ENCODE assay signal across 12 cellular contexts in genomic region chr3:152245498-152246175, GRCh38. TPM values are rescaled to one million over a fixed set of nuclear protein-coding genes. Genes with fewer than 3 reads are reported as not detected.
DNase-seq lines count a peak whose midpoint lies in the region; ATAC-seq and TF ChIP-seq lines count a peak whose summit lies in the region.
"Had no signal": no experiment of that assay in that cellular context is flagged by ENCODE, and none has a peak within 500 bp of the region (broad histone marks: within the 10 kb centered on the region; RNA-seq: fewer than 3 reads in every experiment).

No MANE protein-coding gene starts in this region.

- H3K27me3 ChIP-seq in OCI-LY1 (ENCODE audit: insufficient read depth, low read length), result no peaks in the 10 kb centered on the region
- H3K27me3 ChIP-seq in mammary epithelial cell (ENCODE audit: insufficient read depth, low read length), result no peaks in the 10 kb centered on the region
- H3K27me3 ChIP-seq: foreskin keratinocyte had no signal

- in situ Hi-C loops in mammary epithelial cell (cut with MboI; ENCODE audit: low sequenced_read_pairs in 2 of 2), result no loop called here

- H4K20me1 ChIP-seq in OCI-LY1 (ENCODE audit: insufficient read depth, low read length), result no peaks in the 10 kb centered on the region
- H4K20me1 ChIP-seq in mammary epithelial cell (ENCODE audit: insufficient read depth, low read length), result no peaks in the 10 kb centered on the region

- POLR2A ChIA-PET in activated CD4-positive, alpha-beta T cell treated with anti-CD3 and anti-CD28 coated beads, Interleukin-2, amount 10 ng/mL, durations not matched to agents 7 days and 5 days (lab: Charles Lee), result interaction anchor here (1.2 kb wide), 1 partner anchor 23 kb away, joined by 11 read pairs; the partner anchor contains the start of gene MBNL1

- 93% methylated on average over 3 of the region's 3 CpGs for WGBS in mammary epithelial cell (ENCODE audit: low coverage, missing lambda C conversion rate)

- H3K36me3 ChIP-seq in OCI-LY1 (ENCODE audit: insufficient read depth, low read length), result no peaks in the 10 kb centered on the region
- no peaks in the 10 kb centered on the region for H3K36me3 ChIP-seq in mammary epithelial cell (ENCODE audit: insufficient read depth, low read length)

- peak overlapping the region; percentile 94 for H3K27ac Mint-ChIP-seq in activated CD4-positive, alpha-beta T cell treated with anti-CD3 and anti-CD28 coated beads, Interleukin-2, amount 10 ng/mL, durations not matched to agents 7 days and 5 days
- peak overlapping the region; percentile 86 for H3K27ac Mint-ChIP-seq in central memory CD8-positive, alpha-beta T cell (ENCODE audit: low read depth)
- peak overlapping the region; percentile 88 for H3K27ac Mint-ChIP-seq in stimulated activated naive CD8-positive, alpha-beta T cell treated with anti-CD3 and anti-CD28 coated beads, Interleukin-15, Interleukin-2, amounts not matched to agents 100 ng/mL and 50 ng/mL, for 24 hours
- no peak overlapping the region for H3K27ac Mint-ChIP-seq in glutamatergic neuron (ENCODE audit: unreplicated experiment)
- H3K27ac Mint-ChIP-seq: WTC11 had no signal

- H3K27ac ChIP-seq in OCI-LY1 (ENCODE audit: low read depth, low read length, poor library complexity, severe bottlenecking), result peak overlapping the region; percentile 86
- no peak overlapping the region for H3K27ac ChIP-seq in mammary epithelial cell (ENCODE audit: insufficient read depth, low read depth, low read length)
- H3K27ac ChIP-seq: foreskin keratinocyte had no signal

- no peaks in the 10 kb centered on the region for H3K9me3 Mint-ChIP-seq in activated CD4-positive, alpha-beta T cell treated with anti-CD3 and anti-CD28 coated beads, Interleukin-2, amount 10 ng/mL, durations not matched to agents 7 days and 5 days
- H3K9me3 Mint-ChIP-seq in central memory CD8-positive, alpha-beta T cell, result no peaks in the 10 kb centered on the region
- no peaks in the 10 kb centered on the region for H3K9me3 Mint-ChIP-seq in stimulated activated naive CD8-positive, alpha-beta T cell treated with anti-CD3 and anti-CD28 coated beads, Interleukin-15, Interleukin-2, amounts not matched to agents 100 ng/mL and 50 ng/mL, for 24 hours
- no peaks in the 10 kb centered on the region for H3K9me3 Mint-ChIP-seq in glutamatergic neuron (ENCODE audit: unreplicated experiment)
- H3K9me3 Mint-ChIP-seq: WTC11 had no signal

- no peak for ATAC-seq in central memory CD8-positive, alpha-beta T cell (replicated peaks; ENCODE audit: extremely low read depth, poor library complexity, severe bottlenecking)
- ATAC-seq: foreskin keratinocyte, WTC11 had no signal

- peak; percentile 49 for DNase-seq in activated CD4-positive, alpha-beta T cell treated with anti-CD3 and anti-CD28 coated beads, Interleukin-2, amount 10 ng/mL, durations not matched to agents 7 days and 5 days
- DNase-seq in activated CD4-positive, alpha-beta T cell treated with anti-CD3 and anti-CD28 coated beads, Interleukin-2, amount 50 U/mL, for 1 hour, result no peak
- DNase-seq in central memory CD8-positive, alpha-beta T cell (ENCODE audit: low spot score in 2 of 2), result no peak
- DNase-seq in glutamatergic neuron (no peak), mammary epithelial cell (no peak)
- DNase-seq in stimulated activated CD4-positive, alpha-beta T cell treated with anti-CD3 and anti-CD28 coated beads, Interleukin-4, amount 100 ng/mL, for 4 hours, result no peak
- DNase-seq: cortex of kidney, foreskin keratinocyte, NCI-H2081 had no signal

- H3K9me3 ChIP-seq in OCI-LY1 (ENCODE audit: low read length), result peaks cover 3% of the 10 kb centered on the region; the same call in 1 of the 2 replicates
- H3K9me3 ChIP-seq in mammary epithelial cell (replicated peaks; ENCODE audit: insufficient read depth, low read length), result no peaks in the 10 kb centered on the region

- peak overlapping the region; percentile 90 for H3K4me3 Mint-ChIP-seq in activated CD4-positive, alpha-beta T cell treated with anti-CD3 and anti-CD28 coated beads, Interleukin-2, amount 10 ng/mL, durations not matched to agents 7 days and 5 days
- peak overlapping the region; percentile 94 for H3K4me3 Mint-ChIP-seq in central memory CD8-positive, alpha-beta T cell
- peak overlapping the region; percentile 81 for H3K4me3 Mint-ChIP-seq in stimulated activated naive CD8-positive, alpha-beta T cell treated with anti-CD3 and anti-CD28 coated beads, Interleukin-15, Interleukin-2, amounts not matched to agents 100 ng/mL and 50 ng/mL, for 24 hours
- H3K4me3 Mint-ChIP-seq in glutamatergic neuron (ENCODE audit: unreplicated experiment), result no peak overlapping the region
- H3K4me3 Mint-ChIP-seq: WTC11 had no signal

- intact Hi-C loops in mammary epithelial cell (cut with micrococcal nuclease), result no loop called here

- peaks cover 60% of the 10 kb centered on the region for H3K4me1 ChIP-seq in OCI-LY1 (ENCODE audit: insufficient read depth, low read length, severe bottlenecking)
- peaks cover 8% of the 10 kb centered on the region for H3K4me1 ChIP-seq in mammary epithelial cell (ENCODE audit: insufficient read depth, low read length)

- H3K79me2 ChIP-seq in OCI-LY1 (ENCODE audit: insufficient read depth, low read length), result peaks cover 42% of the 10 kb centered on the region
- no peaks in the 10 kb centered on the region for H3K79me2 ChIP-seq in mammary epithelial cell (ENCODE audit: insufficient read depth, low read length)

- H3K4me3 ChIP-seq in OCI-LY1 (ENCODE audit: low read depth, low read length, poor library complexity, severe bottlenecking), result peak overlapping the region; percentile 63
- H3K4me3 ChIP-seq in mammary epithelial cell (replicated peaks in 1 of 3; ENCODE audit: insufficient read depth in 1 of 3, low read depth in 2 of 3, low read length in 3 of 3), result no peak overlapping the region

- no peaks in the 10 kb centered on the region for H3K9me2 ChIP-seq in OCI-LY1 (ENCODE audit: low read depth, low read length)

- peaks cover 35% of the 10 kb centered on the region for H3K4me1 Mint-ChIP-seq in activated CD4-positive, alpha-beta T cell treated with anti-CD3 and anti-CD28 coated beads, Interleukin-2, amount 10 ng/mL, durations not matched to agents 7 days and 5 days
- H3K4me1 Mint-ChIP-seq in central memory CD8-positive, alpha-beta T cell, result peaks cover 26% of the 10 kb centered on the region
- H3K4me1 Mint-ChIP-seq in stimulated activated naive CD8-positive, alpha-beta T cell treated with anti-CD3 and anti-CD28 coated beads, Interleukin-15, Interleukin-2, amounts not matched to agents 100 ng/mL and 50 ng/mL, for 24 hours (ENCODE audit: low read depth), result peaks cover 52% of the 10 kb centered on the region
- H3K4me1 Mint-ChIP-seq in glutamatergic neuron (ENCODE audit: low read depth, unreplicated experiment), result no peaks in the 10 kb centered on the region

- H3K27me3 Mint-ChIP-seq in activated CD4-positive, alpha-beta T cell treated with anti-CD3 and anti-CD28 coated beads, Interleukin-2, amount 10 ng/mL, durations not matched to agents 7 days and 5 days, result no peaks in the 10 kb centered on the region
- H3K27me3 Mint-ChIP-seq in central memory CD8-positive, alpha-beta T cell, result no peaks in the 10 kb centered on the region
- H3K27me3 Mint-ChIP-seq in stimulated activated naive CD8-positive, alpha-beta T cell treated with anti-CD3 and anti-CD28 coated beads, Interleukin-15, Interleukin-2, amounts not matched to agents 100 ng/mL and 50 ng/mL, for 24 hours, result no peaks in the 10 kb centered on the region
- peaks cover 2% of the 10 kb centered on the region for H3K27me3 Mint-ChIP-seq in glutamatergic neuron (ENCODE audit: unreplicated experiment)

- peaks cover 28% of the 10 kb centered on the region for H3K36me3 Mint-ChIP-seq in activated CD4-positive, alpha-beta T cell treated with anti-CD3 and anti-CD28 coated beads, Interleukin-2, amount 10 ng/mL, durations not matched to agents 7 days and 5 days (ENCODE audit: low read depth)
- peaks cover 15% of the 10 kb centered on the region for H3K36me3 Mint-ChIP-seq in central memory CD8-positive, alpha-beta T cell (ENCODE audit: insufficient read depth)
- H3K36me3 Mint-ChIP-seq in stimulated activated naive CD8-positive, alpha-beta T cell treated with anti-CD3 and anti-CD28 coated beads, Interleukin-15, Interleukin-2, amounts not matched to agents 100 ng/mL and 50 ng/mL, for 24 hours (ENCODE audit: low read depth), result no peaks in the 10 kb centered on the region
- no peaks in the 10 kb centered on the region for H3K36me3 Mint-ChIP-seq in glutamatergic neuron (ENCODE audit: unreplicated experiment)
- H3K36me3 Mint-ChIP-seq: WTC11 had no signal

- H2AFZ ChIP-seq in OCI-LY1 (ENCODE audit: low read length) (no peak overlapping the region; the same call in 1 of the 2 replicates), mammary epithelial cell (ENCODE audit: low read depth, low read length) (no peak overlapping the region)

- peaks cover 11% of the 10 kb centered on the region for H3F3A ChIP-seq in OCI-LY1 (ENCODE audit: insufficient read depth, low read length)

- H3K4me2 ChIP-seq in OCI-LY1 (ENCODE audit: low read length) (peak overlapping the region; percentile 75), mammary epithelial cell (ENCODE audit: insufficient read depth, low read depth, low read length) (no peak overlapping the region)

- BruUV-seq in mammary epithelial cell (replicated peaks; lab: Mats Ljungman, UMichigan), result no TSS peak

- CTCF ChIA-PET in activated CD4-positive, alpha-beta T cell treated with anti-CD3 and anti-CD28 coated beads, Interleukin-2, amount 10 ng/mL, durations not matched to agents 7 days and 5 days (lab: Charles Lee), result interaction anchor here (0.6 to 0.9 kb wide), 3 partner anchors 10 to 918 kb away, joined by 3 to 4 read pairs (median 3); no protein-coding TSS in a partner anchor
- CTCF ChIA-PET in mammary epithelial cell (lab: Charles Lee; ENCODE audit: low non-redundant PET), result no interaction called here

- dilution Hi-C loops in mammary epithelial cell (cut with HindIII; ENCODE audit: low sequenced_read_pairs), result no loop called here

- H3K9ac ChIP-seq in OCI-LY1 (ENCODE audit: low read length) (peak overlapping the region; percentile 74), mammary epithelial cell (ENCODE audit: insufficient read depth, low read length) (no peak overlapping the region)

- TF ChIP-seq CTCF in OCI-LY1 (IDR thresholded peaks at IDR 0.05; ENCODE audit: low read length), result no peak
- no peak for TF ChIP-seq CTCF in glutamatergic neuron (IDR thresholded peaks at IDR 0.05; ENCODE audit: partially characterized antibody, unreplicated experiment)
- no peak for TF ChIP-seq CTCF in mammary epithelial cell (conservative IDR thresholded peaks at IDR 0.05 in 1 of 2, IDR thresholded peaks at IDR 0.05 in 1 of 2; ENCODE audit: extremely low read depth in 1 of 2, insufficient read depth in 1 of 2, low read depth in 1 of 2, low read length in 2 of 2)

RNA-seq across cellular contexts. Expression of gene MBNL1, which starts 23.1 kb away (rescaled TPM):
- 100 to 1,000 TPM; 437 to 559 TPM for total RNA-seq in activated CD4-positive, alpha-beta T cell treated with anti-CD3 and anti-CD28 coated beads, Interleukin-2, amount 10 ng/mL, durations not matched to agents 7 days and 5 days
- 36.6 TPM for total RNA-seq in glutamatergic neuron (ENCODE audit: unreplicated experiment)
- total RNA-seq in mammary epithelial cell, result 100 to 1,000 TPM; 107 to 188 TPM
- 69.5 TPM for polyA plus RNA-seq in mammary epithelial cell
- polyA minus RNA-seq in mammary epithelial cell, result 363 TPM
